Comparison of ENCODE assay signal across 27 cellular contexts in the genomic region with DNA sequence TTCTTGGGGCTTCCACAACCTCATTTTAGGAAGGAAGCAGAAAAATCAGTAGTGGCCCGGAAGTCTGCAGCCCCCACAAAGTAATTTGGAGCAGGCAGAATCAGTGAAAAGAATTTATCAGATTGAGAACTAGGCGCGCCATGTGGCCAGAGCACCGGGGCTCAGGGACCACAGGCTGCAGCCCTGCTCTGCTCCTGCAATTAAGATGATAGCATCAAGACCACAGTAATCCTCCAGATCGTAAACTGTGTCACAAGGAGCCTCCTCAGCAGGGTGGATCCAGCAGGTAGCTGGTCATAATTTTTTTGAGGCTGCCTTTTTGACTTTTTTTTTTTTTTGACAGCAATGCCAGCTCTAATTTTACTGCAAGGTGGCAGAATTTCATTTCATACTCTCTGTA.
"Had no signal": no experiment of that assay in that cellular context is flagged by ENCODE, and none has a peak within 500 bp of the region (broad histone marks: within the 10 kb centered on the region; RNA-seq: fewer than 3 reads in every experiment).

No MANE protein-coding gene starts in this region.

- H3K27ac Mint-ChIP-seq: activated CD4-positive, alpha-beta T cell treated with anti-CD3 and anti-CD28 coated beads for 36 hours; activated T-cell treated with anti-CD3 and anti-CD28 coated beads, Interleukin-2, amount 50 U/mL, for 24 hours; dendritic cell treated with granulocyte-macrophage colony-stimulating factor and Interleukin-4, amounts not matched to agents 40 ng/mL and 50 ng/mL, for 4 days; endodermal cell; natural killer cell treated with Interleukin-12 subunit alpha and Interleukin-12 subunit beta and Interleukin-15 and Interleukin-18, amount 100 ng/mL, for 72 hours; stimulated activated naive B cell treated with anti-CD40 and anti-IgM and Interleukin-4, amounts not matched to agents 10 μg/mL and 1 μg/mL and 100 μg/mL, for 72 hours; T-helper 2 cell treated with Interferon-gamma antibody and Interleukin-4, amounts not matched to agents 5 μg/mL and 100 μg/mL, for 36 hours had no signal

- H3K9me3 ChIP-seq: breast epithelium, heart left ventricle, lower lobe of right lung, prostate gland, stomach, thyroid gland, upper lobe of left lung had no signal

- H3K4me3 Mint-ChIP-seq: activated CD4-positive, alpha-beta T cell treated with anti-CD3 and anti-CD28 coated beads for 36 hours; activated T-cell treated with anti-CD3 and anti-CD28 coated beads, Interleukin-2, amount 50 U/mL, for 24 hours; central memory CD8-positive, alpha-beta T cell; dendritic cell treated with granulocyte-macrophage colony-stimulating factor and Interleukin-4, amounts not matched to agents 40 ng/mL and 50 ng/mL, for 4 days; endodermal cell; natural killer cell treated with Interleukin-12 subunit alpha and Interleukin-12 subunit beta and Interleukin-15 and Interleukin-18, amount 100 ng/mL, for 72 hours; stimulated activated naive B cell treated with anti-CD40 and anti-IgM and Interleukin-4, amounts not matched to agents 10 μg/mL and 1 μg/mL and 100 μg/mL, for 72 hours; T-helper 2 cell treated with Interferon-gamma antibody and Interleukin-4, amounts not matched to agents 5 μg/mL and 100 μg/mL, for 36 hours had no signal

- H3K27me3 Mint-ChIP-seq: activated CD4-positive, alpha-beta T cell treated with anti-CD3 and anti-CD28 coated beads for 36 hours; activated T-cell treated with anti-CD3 and anti-CD28 coated beads, Interleukin-2, amount 50 U/mL, for 24 hours had no signal

- H3K36me3 ChIP-seq: breast epithelium, heart left ventricle, lower lobe of right lung, prostate gland, stomach, thyroid gland, upper lobe of left lung had no signal

- H3K4me1 ChIP-seq: breast epithelium, prostate gland, upper lobe of left lung had no signal

- ATAC-seq: activated CD4-positive, alpha-beta T cell treated with anti-CD3 and anti-CD28 coated beads for 36 hours; esophagus mucosa; heart left ventricle; left lobe of liver; lower lobe of right lung; natural killer cell treated with Interleukin-12 subunit alpha and Interleukin-12 subunit beta and Interleukin-15 and Interleukin-18, amount 100 ng/mL, for 72 hours; stimulated activated naive B cell treated with anti-CD40 and anti-IgM and Interleukin-4, amounts not matched to agents 10 μg/mL and 1 μg/mL and 100 μg/mL, for 72 hours had no signal

- H3K36me3 Mint-ChIP-seq: natural killer cell treated with Interleukin-12 subunit alpha and Interleukin-12 subunit beta and Interleukin-15 and Interleukin-18, amount 100 ng/mL, for 72 hours; stimulated activated naive B cell treated with anti-CD40 and anti-IgM and Interleukin-4, amounts not matched to agents 10 μg/mL and 1 μg/mL and 100 μg/mL, for 72 hours had no signal

- H3K9me3 Mint-ChIP-seq: activated T-cell treated with anti-CD3 and anti-CD28 coated beads, Interleukin-2, amount 50 U/mL, for 24 hours; central memory CD8-positive, alpha-beta T cell; dendritic cell treated with granulocyte-macrophage colony-stimulating factor and Interleukin-4, amounts not matched to agents 40 ng/mL and 50 ng/mL, for 4 days; endodermal cell; natural killer cell treated with Interleukin-12 subunit alpha and Interleukin-12 subunit beta and Interleukin-15 and Interleukin-18, amount 100 ng/mL, for 72 hours; stimulated activated naive B cell treated with anti-CD40 and anti-IgM and Interleukin-4, amounts not matched to agents 10 μg/mL and 1 μg/mL and 100 μg/mL, for 72 hours; T-helper 2 cell treated with Interferon-gamma antibody and Interleukin-4, amounts not matched to agents 5 μg/mL and 100 μg/mL, for 36 hours had no signal

- H3K27me3 ChIP-seq: breast epithelium, stomach, thyroid gland, upper lobe of left lung had no signal

- H3K4me3 ChIP-seq: breast epithelium, heart left ventricle, lower lobe of right lung, prostate gland, skin epidermis, stomach, thyroid gland, upper lobe of left lung had no signal

- H3K4me1 Mint-ChIP-seq: activated CD4-positive, alpha-beta T cell treated with anti-CD3 and anti-CD28 coated beads for 36 hours; central memory CD8-positive, alpha-beta T cell had no signal

- H3K27ac ChIP-seq: breast epithelium, heart left ventricle, lower lobe of right lung, prostate gland, skin epidermis, stomach, thyroid gland had no signal

- DNase-seq: activated CD4-positive, alpha-beta T cell treated with anti-CD3 and anti-CD28 coated beads for 36 hours; activated CD4-positive, CD25-positive, alpha-beta regulatory T cell; activated gamma-delta T cell treated with Interleukin-2 at 50 U/mL for 16 hours; activated naive CD4-positive, alpha-beta T cell treated with anti-CD3 and anti-CD28 coated beads, Interleukin-2, amount 50 U/mL, for 16 hours; activated T-cell treated with anti-CD3 and anti-CD28 coated beads, Interleukin-2, amount 50 U/mL, for 24 hours; amniotic stem cell; endodermal cell; foreskin fibroblast; heart left ventricle; kidney glomerular epithelial cell; lower lobe of right lung; mesendoderm; stimulated activated CD4-positive, alpha-beta T cell treated with anti-CD3 and anti-CD28 coated beads, Interleukin-2, amount 100 ng/mL, for 24 hours; stimulated activated naive B cell treated with anti-CD40 and anti-IgM and Interleukin-4, amounts not matched to agents 10 μg/mL and 1 μg/mL and 100 μg/mL, for 72 hours; stomach; T-helper 1 cell; thyroid gland; upper lobe of left lung had no signal
